ENCODE assay signal across 22 cellular contexts in the genomic region with DNA sequence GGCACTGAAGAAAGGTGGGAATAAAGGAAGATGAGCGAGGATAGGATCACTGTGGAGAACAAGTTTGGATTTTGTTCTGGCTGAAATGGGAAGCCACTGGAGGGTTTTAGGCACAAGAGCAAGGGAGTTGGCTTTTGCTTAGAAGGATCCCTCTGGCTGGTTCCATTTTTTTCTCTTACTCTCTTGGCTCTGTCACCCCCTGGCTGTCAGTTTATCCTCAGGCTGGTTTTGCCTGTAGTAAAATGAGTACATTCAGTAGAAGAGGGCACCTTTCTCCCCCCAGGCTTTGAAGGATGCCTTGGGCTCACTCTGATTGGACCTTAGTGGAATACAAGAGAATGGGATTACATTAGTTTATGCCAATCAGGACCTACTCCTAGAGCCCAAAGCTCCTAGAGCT. TPM values are rescaled to one million over a fixed set of nuclear protein-coding genes. Genes with fewer than 3 reads are reported as not detected.
DNase-seq lines count a peak whose midpoint lies in the region; ATAC-seq and TF ChIP-seq lines count a peak whose summit lies in the region.
"Had no signal": no experiment of that assay in that cellular context is flagged by ENCODE, and none has a peak within 500 bp of the region (broad histone marks: within the 10 kb centered on the region; RNA-seq: fewer than 3 reads in every experiment).

No MANE protein-coding gene starts in this region.

- no peak for ATAC-seq in activated CD8-positive, alpha-beta memory T cell treated with anti-CD3 and anti-CD28 coated beads, Interleukin-2, amount 10 ng/mL, durations not matched to agents 7 days and 5 days
- ATAC-seq in body of pancreas, result no peak
- ATAC-seq: activated T-cell treated with anti-CD3 and anti-CD28 coated beads, Interleukin-2, amount 50 U/mL, for 4 hours; naive thymus-derived CD4-positive, alpha-beta T cell had no signal

- no peak overlapping the region for H3K4me3 Mint-ChIP-seq in activated CD8-positive, alpha-beta memory T cell treated with anti-CD3 and anti-CD28 coated beads, Interleukin-2, amount 10 ng/mL, durations not matched to agents 7 days and 5 days
- H3K4me3 Mint-ChIP-seq: activated naive CD8-positive, alpha-beta T cell treated with anti-CD3 and anti-CD28 coated beads, Interleukin-2, amount 10 ng/mL, durations not matched to agents 7 days and 5 days; activated T-cell treated with anti-CD3 and anti-CD28 coated beads, Interleukin-2, amount 50 U/mL, for 4 hours had no signal

- H3K9me3 ChIP-seq in A673 (ENCODE audit: low read depth, low read length, poor library complexity, severe bottlenecking), result no peaks in the 10 kb centered on the region
- no peaks in the 10 kb centered on the region for H3K9me3 ChIP-seq in hepatocyte (ENCODE audit: low read depth)
- H3K9me3 ChIP-seq in body of pancreas, result no peaks in the 10 kb centered on the region
- H3K9me3 ChIP-seq: uterus had no signal

- H3K36me3 ChIP-seq in A673 (ENCODE audit: insufficient read depth, low read length, poor library complexity, severe bottlenecking) (no peaks in the 10 kb centered on the region), hepatocyte (replicated peaks; ENCODE audit: insufficient read depth, low read depth) (no peaks in the 10 kb centered on the region), body of pancreas (replicated peaks in 1 of 2; ENCODE audit: insufficient read depth in 1 of 2, low read depth in 2 of 2) (no peaks in the 10 kb centered on the region)
- H3K36me3 ChIP-seq: cardiac muscle cell, uterus had no signal

- intact Hi-C loops in A673 (cut with micrococcal nuclease; ENCODE audit: unreplicated experiment), result loop anchor here (10.0 kb wide), 1 partner anchor 222 kb away; no protein-coding TSS in a partner anchor
- intact Hi-C loops in body of pancreas (cut with DNase I), result no loop called here

- no peak overlapping the region for H3K27ac ChIP-seq in A673 (ENCODE audit: low read depth, low read length, poor library complexity, severe bottlenecking)
- no peak overlapping the region for H3K27ac ChIP-seq in hepatocyte
- H3K27ac ChIP-seq in body of pancreas, result no peak overlapping the region
- H3K27ac ChIP-seq: cardiac muscle cell, uterus had no signal

- no peak for TF ChIP-seq POLR2A in body of pancreas (IDR thresholded peaks at IDR 0.05)

- no peak overlapping the region for H3K27ac Mint-ChIP-seq in activated CD8-positive, alpha-beta memory T cell treated with anti-CD3 and anti-CD28 coated beads, Interleukin-2, amount 10 ng/mL, durations not matched to agents 7 days and 5 days
- H3K27ac Mint-ChIP-seq: activated naive CD8-positive, alpha-beta T cell treated with anti-CD3 and anti-CD28 coated beads, Interleukin-2, amount 10 ng/mL, durations not matched to agents 7 days and 5 days had no signal

- no peaks in the 10 kb centered on the region for H4K20me1 ChIP-seq in hepatocyte (ENCODE audit: insufficient read depth, poor library complexity, severe bottlenecking)

- no peaks in the 10 kb centered on the region for H3K36me3 Mint-ChIP-seq in activated CD8-positive, alpha-beta memory T cell treated with anti-CD3 and anti-CD28 coated beads, Interleukin-2, amount 10 ng/mL, durations not matched to agents 7 days and 5 days
- H3K36me3 Mint-ChIP-seq: activated naive CD8-positive, alpha-beta T cell treated with anti-CD3 and anti-CD28 coated beads, Interleukin-2, amount 10 ng/mL, durations not matched to agents 7 days and 5 days had no signal

- no peak overlapping the region for H3K4me2 ChIP-seq in hepatocyte

- in situ Hi-C loops in SK-MEL-5 (cut with HindIII; ENCODE audit: low pct_unique_long_range_greater_than_20kb, low sequenced_read_pairs), result no loop called here

- no peaks in the 10 kb centered on the region for H3K4me1 Mint-ChIP-seq in activated CD8-positive, alpha-beta memory T cell treated with anti-CD3 and anti-CD28 coated beads, Interleukin-2, amount 10 ng/mL, durations not matched to agents 7 days and 5 days

- H3K4me3 ChIP-seq in A673 (ENCODE audit: low read depth, low read length, poor library complexity, severe bottlenecking) (no peak overlapping the region), hepatocyte (no peak overlapping the region), body of pancreas (no peak overlapping the region)
- H3K4me3 ChIP-seq: cardiac muscle cell, uterus had no signal

- H3K27me3 Mint-ChIP-seq in activated CD8-positive, alpha-beta memory T cell treated with anti-CD3 and anti-CD28 coated beads, Interleukin-2, amount 10 ng/mL, durations not matched to agents 7 days and 5 days, result peaks cover 26% of the 10 kb centered on the region
- H3K27me3 Mint-ChIP-seq: activated naive CD8-positive, alpha-beta T cell treated with anti-CD3 and anti-CD28 coated beads, Interleukin-2, amount 10 ng/mL, durations not matched to agents 7 days and 5 days had no signal

- no peaks in the 10 kb centered on the region for H3K9me2 ChIP-seq in hepatocyte (replicated peaks; ENCODE audit: insufficient read depth)

- POLR2A ChIA-PET in A673 (lab: Charles Lee; ENCODE audit: low non-redundant PET), result no interaction called here

- H3K27me3 ChIP-seq in A673 (replicated peaks; ENCODE audit: insufficient read depth, low read depth, low read length, poor library complexity) (no peaks in the 10 kb centered on the region), hepatocyte (no peaks in the 10 kb centered on the region), body of pancreas (no peaks in the 10 kb centered on the region)
- H3K27me3 ChIP-seq: cardiac muscle cell, uterus had no signal

- no peak overlapping the region for H2AFZ ChIP-seq in hepatocyte

- peaks cover 98% of the 10 kb centered on the region for H3K79me2 ChIP-seq in hepatocyte

- DNase-seq in A673 (ENCODE audit: low spot score) (no peak), ELF-1 (ENCODE audit: low read depth, low spot score) (peak; percentile 60), SK-MEL-5 (ENCODE audit: low read depth, low spot score) (peak; percentile 50), hepatocyte (ENCODE audit: low spot score) (no peak), D341Med (ENCODE audit: low spot score) (no peak), body of pancreas (no peak)
- no peak for DNase-seq in activated CD8-positive, alpha-beta memory T cell treated with anti-CD3 and anti-CD28 coated beads, Interleukin-2, amount 50 U/mL, for 4 hours
- no peak for DNase-seq in activated CD8-positive, alpha-beta memory T cell treated with anti-CD3 and anti-CD28 coated beads, Interleukin-2, amount 10 ng/mL, durations not matched to agents 7 days and 5 days
- DNase-seq: activated naive CD8-positive, alpha-beta T cell treated with anti-CD3 and anti-CD28 coated beads, Interleukin-2, amount 10 ng/mL, durations not matched to agents 7 days and 5 days; activated T-cell treated with anti-CD3 and anti-CD28 coated beads, Interleukin-2, amount 50 U/mL, for 4 hours; COR-L47; GF-D8; Karpas-422; mammary epithelial cell; naive thymus-derived CD4-positive, alpha-beta T cell; NCI-H1417; NK-92 treated with Interleukin-12 subunit alpha and Interleukin-12 subunit beta, amount 100 ng/mL, for 24 hours; posterior cingulate gyrus; small intestine; stimulated activated CD4-positive, alpha-beta T cell treated with anti-CD3 and anti-CD28 coated beads, Interleukin-4, amount 100 ng/mL, for 4 hours; uterus had no signal

- CTCF ChIA-PET in A673 (lab: Charles Lee), result no interaction called here
- CTCF ChIA-PET in activated CD8-positive, alpha-beta memory T cell treated with anti-CD3 and anti-CD28 coated beads, Interleukin-2, amount 10 ng/mL, durations not matched to agents 7 days and 5 days (lab: Charles Lee), result no interaction called here

- no TSS peak for BruUV-seq in A673 (replicated peaks; lab: Mats Ljungman, UMichigan)

- H3K9me3 Mint-ChIP-seq in activated CD8-positive, alpha-beta memory T cell treated with anti-CD3 and anti-CD28 coated beads, Interleukin-2, amount 10 ng/mL, durations not matched to agents 7 days and 5 days (ENCODE audit: low read depth), result no peaks in the 10 kb centered on the region
- H3K9me3 Mint-ChIP-seq: activated naive CD8-positive, alpha-beta T cell treated with anti-CD3 and anti-CD28 coated beads, Interleukin-2, amount 10 ng/mL, durations not matched to agents 7 days and 5 days; activated T-cell treated with anti-CD3 and anti-CD28 coated beads, Interleukin-2, amount 50 U/mL, for 4 hours had no signal

- WGBS in hepatocyte (ENCODE audit: low lambda C conversion rate, missing lambda C conversion rate), result 95% methylated on average over 1 of the region's 1 CpG
- WGBS in body of pancreas, 2 donors, result 90 to 97% methylated on average over 1 of the region's 1 CpG

- TF ChIP-seq CTCF in A673 (conservative IDR thresholded peaks at IDR 0.05; ENCODE audit: low read depth, low read length), result peak; percentile 44; the same call in 1 of the 2 replicates
- TF ChIP-seq CTCF in hepatocyte (IDR thresholded peaks at IDR 0.05; ENCODE audit: poor library complexity), result peak; percentile 14
- TF ChIP-seq CTCF in body of pancreas (IDR thresholded peaks at IDR 0.05), result peak in 3 of 7 experiments; percentile 15 to 32 (median 29)

- H3K4me1 ChIP-seq in A673 (ENCODE audit: insufficient read depth, low read length, poor library complexity, severe bottlenecking) (peaks cover 67% of the 10 kb centered on the region), hepatocyte (ENCODE audit: insufficient read depth) (peaks cover 36% of the 10 kb centered on the region), body of pancreas (peaks cover 11% of the 10 kb centered on the region)
- H3K4me1 ChIP-seq: uterus had no signal

RNA-seq across cellular contexts. Expression of a gene that starts 17.1 kb away (rescaled TPM):
- total RNA-seq in A673 (2021) (39.2 and 42.6 TPM in 2 replicates), hepatocyte (35.1 and 39.7 TPM in 2 replicates), body of pancreas (10 to 100 TPM in 1 of 2 donors, 1 to 10 TPM in 1; 8.6 to 12.9 TPM)
- 6.9 and 7.7 TPM in 2 replicates for total RNA-seq in SK-MEL-5 (2014; rRNA removed; shearing (Covaris generic))
- polyA plus RNA-seq in SK-MEL-5 (2015; cell fraction: cytosol; rRNA removed), result 7.0 and 8.2 TPM in 2 replicates
- polyA plus RNA-seq in SK-MEL-5 (2015; cell fraction: nucleus; rRNA removed), result 7.3 and 8.7 TPM in 2 replicates
- polyA plus RNA-seq in hepatocyte, result 16.7 and 23.8 TPM in 2 replicates
- total RNA-seq in activated CD8-positive, alpha-beta memory T cell treated with anti-CD3 and anti-CD28 coated beads, Interleukin-2, amount 10 ng/mL, durations not matched to agents 7 days and 5 days, result under 1 TPM; 0.06 to 0.07 TPM

Comparison
In these comparisons a context has a peak if more than half of its experiments do, and no peak if none do; other contexts are left out.
1. DNase-seq: peak in ELF-1 (single experiment) and SK-MEL-5 (single experiment); none in A673 (single experiment), hepatocyte (single experiment), D341Med (single experiment), activated CD8-positive, alpha-beta memory T cell treated with anti-CD3 and anti-CD28 coated beads, Interleukin-2, amount 50 U/mL, for 4 hours (single experiment), activated CD8-positive, alpha-beta memory T cell treated with anti-CD3 and anti-CD28 coated beads, Interleukin-2, amount 10 ng/mL, durations not matched to agents 7 days and 5 days (single experiment) and body of pancreas (0 of 4).